ENCODE assay signal across 20 cellular contexts in genomic region chr4:145785391-145786008, GRCh38.
DNase-seq lines count a peak whose midpoint lies in the region; FAIRE-seq and TF ChIP-seq lines count a peak whose summit lies in the region.
"Had no signal": no experiment of that assay in that cellular context is flagged by ENCODE, and none has a peak within 500 bp of the region (broad histone marks: within the 10 kb centered on the region; RNA-seq: fewer than 3 reads in every experiment).

No MANE protein-coding gene starts in this region.

- H3K4me1 Mint-ChIP-seq in activated T-helper 2 cell treated with anti-CD3 and anti-CD28 coated beads, Interferon-gamma antibody, Interleukin-2, Interleukin-4, amounts not matched to agents 10 μg/mL and 5 μg/mL and 100 μg/mL, durations not matched to agents 14 hours and 24 hours and 36 hours (ENCODE audit: low read depth), result peaks cover 42% of the 10 kb centered on the region
- no peaks in the 10 kb centered on the region for H3K4me1 Mint-ChIP-seq in nephron progenitor cell
- H3K4me1 Mint-ChIP-seq: activated B cell treated with CpG ODN at 0.5 μM for 24 hours, mesothelial cell of epicardium, T-cell had no signal

- no peak overlapping the region for H3K4me3 ChIP-seq in AG10803 (ENCODE audit: low read length)
- H3K4me3 ChIP-seq: GM23338, tibial nerve had no signal

- peaks cover 71% of the 10 kb centered on the region for H3K36me3 Mint-ChIP-seq in activated T-helper 2 cell treated with anti-CD3 and anti-CD28 coated beads, Interferon-gamma antibody, Interleukin-2, Interleukin-4, amounts not matched to agents 10 μg/mL and 5 μg/mL and 100 μg/mL, durations not matched to agents 14 hours and 24 hours and 36 hours (ENCODE audit: low read depth)
- H3K36me3 Mint-ChIP-seq in nephron progenitor cell (ENCODE audit: low read depth), result peaks cover 67% of the 10 kb centered on the region

- H3K27ac Mint-ChIP-seq in activated T-helper 2 cell treated with anti-CD3 and anti-CD28 coated beads, Interferon-gamma antibody, Interleukin-2, Interleukin-4, amounts not matched to agents 10 μg/mL and 5 μg/mL and 100 μg/mL, durations not matched to agents 14 hours and 24 hours and 36 hours, result peak overlapping the region; percentile 95
- no peak overlapping the region for H3K27ac Mint-ChIP-seq in nephron progenitor cell
- H3K27ac Mint-ChIP-seq: activated B cell treated with CpG ODN at 0.5 μM for 24 hours; CD4-positive, alpha-beta T cell; GM23338 had no signal

- intact Hi-C loops in activated T-helper 2 cell treated with anti-CD3 and anti-CD28 coated beads, Interferon-gamma antibody, Interleukin-2, Interleukin-4, amounts not matched to agents 10 μg/mL and 5 μg/mL and 100 μg/mL, durations not matched to agents 14 hours and 24 hours and 36 hours (cut with micrococcal nuclease), result loop anchor here (2.0 kb wide), 1 partner anchor 53 kb away; no protein-coding TSS in a partner anchor

- H3K9me3 Mint-ChIP-seq in activated T-helper 2 cell treated with anti-CD3 and anti-CD28 coated beads, Interferon-gamma antibody, Interleukin-2, Interleukin-4, amounts not matched to agents 10 μg/mL and 5 μg/mL and 100 μg/mL, durations not matched to agents 14 hours and 24 hours and 36 hours, result peaks cover 42% of the 10 kb centered on the region
- peaks cover 17% of the 10 kb centered on the region for H3K9me3 Mint-ChIP-seq in nephron progenitor cell

- no peaks in the 10 kb centered on the region for H3K27me3 Mint-ChIP-seq in activated T-helper 2 cell treated with anti-CD3 and anti-CD28 coated beads, Interferon-gamma antibody, Interleukin-2, Interleukin-4, amounts not matched to agents 10 μg/mL and 5 μg/mL and 100 μg/mL, durations not matched to agents 14 hours and 24 hours and 36 hours (ENCODE audit: low read depth)
- peaks cover 2% of the 10 kb centered on the region for H3K27me3 Mint-ChIP-seq in nephron progenitor cell (ENCODE audit: low read depth, poor library complexity)
- H3K27me3 Mint-ChIP-seq: activated B cell treated with CpG ODN at 0.5 μM for 24 hours; CD4-positive, alpha-beta T cell; T-cell had no signal

- H3K4me3 Mint-ChIP-seq in activated T-helper 2 cell treated with anti-CD3 and anti-CD28 coated beads, Interferon-gamma antibody, Interleukin-2, Interleukin-4, amounts not matched to agents 10 μg/mL and 5 μg/mL and 100 μg/mL, durations not matched to agents 14 hours and 24 hours and 36 hours (ENCODE audit: low read depth), result no peak overlapping the region
- no peak overlapping the region for H3K4me3 Mint-ChIP-seq in nephron progenitor cell
- H3K4me3 Mint-ChIP-seq: activated B cell treated with CpG ODN at 0.5 μM for 24 hours; CD4-positive, alpha-beta T cell; GM23338; mesothelial cell of epicardium; T-cell had no signal

- DNase-seq in NCI-H1092 treated with DMSO at 0.1 percent for 48 hours (lab: John Stamatoyannopoulos, UW) (peak; percentile 30), NCI-H1092 (lab: John Stamatoyannopoulos, UW) (no peak), AG10803 (ENCODE audit: low read depth) (peak; percentile 23), cerebellar nuclear complex (lab: John Stamatoyannopoulos, UW) (no peak), DMS53 treated with DMSO at 0.1 percent for 48 hours (lab: John Stamatoyannopoulos, UW; ENCODE audit: unreplicated experiment) (no peak), nephron progenitor cell (no peak)
- DNase-seq in activated T-helper 2 cell treated with anti-CD3 and anti-CD28 coated beads, Interferon-gamma antibody, Interleukin-2, Interleukin-4, amounts not matched to agents 10 μg/mL and 5 μg/mL and 100 μg/mL, durations not matched to agents 14 hours and 24 hours and 36 hours (ENCODE audit: low spot score), result no peak
- DNase-seq: activated B cell treated with CpG ODN at 0.5 μM for 24 hours; activated CD8-positive, alpha-beta memory T cell treated with anti-CD3 and anti-CD28 coated beads, Interleukin-2, amount 50 U/mL, for 4 hours; CD4-positive, alpha-beta T cell; islet precursor cell; NCI-H526; stimulated activated CD4-positive, alpha-beta T cell treated with anti-CD3 and anti-CD28 coated beads, Interleukin-4, amount 100 ng/mL, for 24 hours; T-cell had no signal

- no peak for TF ChIP-seq CTCF in AG10803 (conservative IDR thresholded peaks at IDR 0.05; ENCODE audit: low read length)
- TF ChIP-seq CTCF in nephron progenitor cell (IDR thresholded peaks at IDR 0.05), result no peak

- peak; percentile 64 for FAIRE-seq in islet of Langerhans (lab: Jason Lieb, UNC)
- FAIRE-seq: A204.1, colon had no signal

Comparison
In these comparisons a context has a peak if more than half of its experiments do, and no peak if none do; other contexts are left out.
1. DNase-seq: peak in NCI-H1092 treated with DMSO at 0.1 percent for 48 hours (single experiment) and AG10803 (single experiment); none in NCI-H1092 (single experiment), activated T-helper 2 cell treated with anti-CD3 and anti-CD28 coated beads, Interferon-gamma antibody, Interleukin-2, Interleukin-4, amounts not matched to agents 10 μg/mL and 5 μg/mL and 100 μg/mL, durations not matched to agents 14 hours and 24 hours and 36 hours (single experiment), cerebellar nuclear complex (0 of 2), DMS53 treated with DMSO at 0.1 percent for 48 hours (single experiment) and nephron progenitor cell (single experiment).